In the genomic region with DNA sequence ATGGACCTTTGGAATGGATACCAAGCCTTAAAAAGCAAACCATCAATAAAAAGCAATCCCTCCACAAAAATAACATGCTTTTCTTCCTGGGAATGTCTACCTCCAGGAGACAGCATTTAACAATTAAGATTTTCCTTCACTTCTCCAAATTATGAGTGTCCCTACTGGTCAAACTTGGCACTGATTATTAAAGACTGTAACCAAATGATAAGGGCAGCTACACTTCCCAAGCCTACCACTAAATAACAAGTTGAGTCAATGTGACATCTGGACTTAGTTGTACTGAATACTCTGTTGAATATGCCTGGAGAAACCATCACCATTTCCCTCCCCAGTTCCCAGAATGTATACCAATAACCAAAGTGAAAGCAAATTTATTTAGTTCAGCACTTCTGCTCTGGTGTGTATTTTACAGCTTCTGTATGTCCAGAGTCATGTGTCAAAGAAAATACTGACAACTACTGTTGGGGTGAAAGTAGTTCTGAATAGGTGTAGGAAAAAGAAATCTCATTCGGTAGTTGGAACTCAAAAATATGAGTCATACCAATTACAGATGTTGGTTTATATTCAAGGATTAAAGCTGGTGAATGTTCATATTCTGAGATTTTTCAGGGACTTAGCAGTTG, we compare ENCODE assay signal across 15 cellular contexts.
DNase-seq lines count a peak whose midpoint lies in the region; ATAC-seq and TF ChIP-seq lines count a peak whose summit lies in the region.
"Had no signal": no experiment of that assay in that cellular context is flagged by ENCODE, and none has a peak within 500 bp of the region (broad histone marks: within the 10 kb centered on the region; RNA-seq: fewer than 3 reads in every experiment).

No MANE protein-coding gene starts in this region.

- no peaks in the 10 kb centered on the region for H3K27me3 Mint-ChIP-seq in WTC11 (ENCODE audit: low read depth)
- no peaks in the 10 kb centered on the region for H3K27me3 Mint-ChIP-seq in T-helper 2 cell treated with Interferon-gamma antibody and Interleukin-4, amounts not matched to agents 5 μg/mL and 100 μg/mL, for 36 hours (ENCODE audit: low read depth)

- H3K9me2 ChIP-seq in MM.1S (replicated peaks; ENCODE audit: insufficient read depth, low read length): no peaks in the 10 kb centered on the region

- H3K4me3 ChIP-seq in AG04450 (ENCODE audit: low read depth, low read length) (no peak overlapping the region), MM.1S (ENCODE audit: low read length) (no peak overlapping the region), epithelial cell of proximal tubule (ENCODE audit: low read depth, low read length) (no peak overlapping the region), smooth muscle cell (no peak overlapping the region)
- H3K4me3 ChIP-seq: SJSA1 had no signal

- no peaks in the 10 kb centered on the region for H3K4me1 Mint-ChIP-seq in WTC11
- no peaks in the 10 kb centered on the region for H3K4me1 Mint-ChIP-seq in T-helper 2 cell treated with Interferon-gamma antibody and Interleukin-4, amounts not matched to agents 5 μg/mL and 100 μg/mL, for 36 hours (ENCODE audit: low read depth)

- WGBS in smooth muscle cell (ENCODE audit: low lambda C conversion rate): 82% methylated on average over 1 of the region's 1 CpG

- no peak for DNase-seq in AG04450 (ENCODE audit: low read depth, low spot score)
- no peak for DNase-seq in MM.1S
- no peak for DNase-seq in epithelial cell of proximal tubule (ENCODE audit: low read depth)
- DNase-seq in HPDE6-E6E7 (ENCODE audit: extremely low spot score): no peak
- DNase-seq in smooth muscle cell (lab: John Stamatoyannopoulos, UW; ENCODE audit: unreplicated experiment): no peak
- no peak for DNase-seq in WTC11 (ENCODE audit: low spot score)
- no peak for DNase-seq in T-helper 2 cell treated with Interferon-gamma antibody and Interleukin-4, amounts not matched to agents 5 μg/mL and 100 μg/mL, for 36 hours (ENCODE audit: low spot score)
- DNase-seq: C1 segment of cervical spinal cord, IMR-90, NCI-H1417, NCI-H187 treated with DMSO at 0.1 percent for 48 hours, NCI-H748 treated with DMSO at 0.1 percent for 48 hours, PC-3 had no signal

- POLR2A ChIA-PET in AG04450 (lab: Yijun Ruan, JAX): no interaction called here
- POLR2A ChIA-PET in WTC11 (lab: Charles Lee): no interaction called here

- no peak overlapping the region for H3K4me3 Mint-ChIP-seq in WTC11
- H3K4me3 Mint-ChIP-seq in T-helper 2 cell treated with Interferon-gamma antibody and Interleukin-4, amounts not matched to agents 5 μg/mL and 100 μg/mL, for 36 hours: no peak overlapping the region

- H3K36me3 Mint-ChIP-seq in WTC11: peaks cover 14% of the 10 kb centered on the region
- H3K36me3 Mint-ChIP-seq in T-helper 2 cell treated with Interferon-gamma antibody and Interleukin-4, amounts not matched to agents 5 μg/mL and 100 μg/mL, for 36 hours (ENCODE audit: low read depth): no peaks in the 10 kb centered on the region

- H3K27ac Mint-ChIP-seq in WTC11: no peak overlapping the region
- no peak overlapping the region for H3K27ac Mint-ChIP-seq in T-helper 2 cell treated with Interferon-gamma antibody and Interleukin-4, amounts not matched to agents 5 μg/mL and 100 μg/mL, for 36 hours

- H3K9ac ChIP-seq in MM.1S (ENCODE audit: low read length) (no peak overlapping the region), smooth muscle cell (ENCODE audit: low read depth) (no peak overlapping the region)

- no peak overlapping the region for H3K27ac ChIP-seq in AG04450 (ENCODE audit: low read depth, low read length)
- no peak overlapping the region for H3K27ac ChIP-seq in MM.1S (ENCODE audit: low read length)
- no peak overlapping the region for H3K27ac ChIP-seq in smooth muscle cell (ENCODE audit: low read depth)
- H3K27ac ChIP-seq: SJSA1 had no signal

- H4K20me1 ChIP-seq in MM.1S (ENCODE audit: insufficient read depth, low read length) (no peaks in the 10 kb centered on the region), smooth muscle cell (ENCODE audit: low read depth) (no peaks in the 10 kb centered on the region)

- no peaks in the 10 kb centered on the region for H3K4me1 ChIP-seq in MM.1S (ENCODE audit: low read length)
- no peaks in the 10 kb centered on the region for H3K4me1 ChIP-seq in smooth muscle cell (ENCODE audit: low read depth)
- H3K4me1 ChIP-seq: SJSA1 had no signal

- H3K79me2 ChIP-seq in MM.1S (ENCODE audit: low read length): no peaks in the 10 kb centered on the region
- H3K79me2 ChIP-seq in smooth muscle cell (ENCODE audit: low read depth): no peaks in the 10 kb centered on the region

- H2AFZ ChIP-seq in MM.1S (ENCODE audit: low read length) (no peak overlapping the region), smooth muscle cell (ENCODE audit: low read depth) (no peak overlapping the region)

- H3K27me3 ChIP-seq in AG04450 (ENCODE audit: control insufficient read depth, insufficient read depth, low read length): peaks cover 3% of the 10 kb centered on the region
- H3K27me3 ChIP-seq in MM.1S (replicated peaks; ENCODE audit: insufficient read depth, low read length): no peaks in the 10 kb centered on the region
- H3K27me3 ChIP-seq in smooth muscle cell (ENCODE audit: low read depth): no peaks in the 10 kb centered on the region
- H3K27me3 ChIP-seq: SJSA1 had no signal

- TF ChIP-seq CTCF in AG04450 (IDR thresholded peaks at IDR 0.05; ENCODE audit: low read depth, low read length) (0 out of 2 replicates have a peak, but pooled peaks have one; percentile 17), MM.1S (IDR thresholded peaks at IDR 0.05; ENCODE audit: low read length) (peak; percentile 33), epithelial cell of proximal tubule (conservative IDR thresholded peaks at IDR 0.05; ENCODE audit: low read depth, low read length) (peak; percentile 11), smooth muscle cell (IDR thresholded peaks at IDR 0.05; ENCODE audit: borderline replicate concordance, insufficient read depth, poor library complexity, severe bottlenecking) (no peak), WTC11 (IDR thresholded peaks at IDR 0.05) (no peak)

- H3F3A ChIP-seq in MM.1S (ENCODE audit: insufficient read depth, low read length) (no peaks in the 10 kb centered on the region), smooth muscle cell (ENCODE audit: low read depth) (no peaks in the 10 kb centered on the region)

- H3K4me2 ChIP-seq in MM.1S (ENCODE audit: low read depth, low read length): no peak overlapping the region
- no peak overlapping the region for H3K4me2 ChIP-seq in smooth muscle cell

- peak; percentile 42 for ATAC-seq in GM18519 (IDR thresholded peaks at IDR 0.05; ENCODE audit: low FRiP score, unreplicated experiment)
- no peak for ATAC-seq in WTC11
- ATAC-seq: PC-3 had no signal

- H3K36me3 ChIP-seq in MM.1S (replicated peaks; ENCODE audit: insufficient read depth, low read length): no peaks in the 10 kb centered on the region
- H3K36me3 ChIP-seq in smooth muscle cell (ENCODE audit: low read depth): no peaks in the 10 kb centered on the region
- H3K36me3 ChIP-seq: SJSA1 had no signal

- CTCF ChIA-PET in AG04450 (lab: Charles Lee) (no interaction called here), WTC11 (lab: Charles Lee) (no interaction called here)

- H3K9me3 ChIP-seq in AG04450 (ENCODE audit: control insufficient read depth, insufficient read depth, low read length) (no peaks in the 10 kb centered on the region), MM.1S (replicated peaks; ENCODE audit: insufficient read depth, low read length) (no peaks in the 10 kb centered on the region), smooth muscle cell (replicated peaks; ENCODE audit: low read depth) (no peaks in the 10 kb centered on the region)
- H3K9me3 ChIP-seq: SJSA1 had no signal

- H3K9me3 Mint-ChIP-seq in WTC11: peaks cover 51% of the 10 kb centered on the region
- H3K9me3 Mint-ChIP-seq in T-helper 2 cell treated with Interferon-gamma antibody and Interleukin-4, amounts not matched to agents 5 μg/mL and 100 μg/mL, for 36 hours: peaks cover 30% of the 10 kb centered on the region

TF ChIP-seq in WTC11, 78 proteins besides CTCF, POLR2A, EP300 and RAD21 (continues in another document):
- no peak for TF ChIP-seq ZNF317 (CRISPR knock-in tag; IDR thresholded peaks at IDR 0.05; ENCODE audit: borderline replicate concordance, low read depth)
- TF ChIP-seq, protein P1, sequence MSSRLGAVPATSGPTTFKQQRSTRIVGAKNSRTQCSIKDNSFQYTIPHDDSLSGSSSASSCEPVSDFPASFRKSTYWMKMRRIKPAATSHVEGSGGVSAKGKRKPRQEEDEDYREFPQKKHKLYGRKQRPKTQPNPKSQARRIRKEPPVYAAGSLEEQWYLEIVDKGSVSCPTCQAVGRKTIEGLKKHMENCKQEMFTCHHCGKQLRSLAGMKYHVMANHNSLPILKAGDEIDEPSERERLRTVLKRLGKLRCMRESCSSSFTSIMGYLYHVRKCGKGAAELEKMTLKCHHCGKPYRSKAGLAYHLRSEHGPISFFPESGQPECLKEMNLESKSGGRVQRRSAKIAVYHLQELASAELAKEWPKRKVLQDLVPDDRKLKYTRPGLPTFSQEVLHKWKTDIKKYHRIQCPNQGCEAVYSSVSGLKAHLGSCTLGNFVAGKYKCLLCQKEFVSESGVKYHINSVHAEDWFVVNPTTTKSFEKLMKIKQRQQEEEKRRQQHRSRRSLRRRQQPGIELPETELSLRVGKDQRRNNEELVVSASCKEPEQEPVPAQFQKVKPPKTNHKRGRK (CRISPR knock-in tag; IDR thresholded peaks at IDR 0.05; ENCODE audit: borderline replicate concordance): no peak
- no peak for TF ChIP-seq ZNF396 (CRISPR knock-in tag; IDR thresholded peaks at IDR 0.05; ENCODE audit: borderline replicate concordance)
- no peak for TF ChIP-seq ZNF671 (CRISPR knock-in tag; IDR thresholded peaks at IDR 0.05)
- TF ChIP-seq TEAD1 (CRISPR knock-in tag; IDR thresholded peaks at IDR 0.05): no peak
- TF ChIP-seq NR1H2 (CRISPR knock-in tag; IDR thresholded peaks at IDR 0.05): no peak
- no peak for TF ChIP-seq TEAD4 (CRISPR knock-in tag; IDR thresholded peaks at IDR 0.05)
- no peak for TF ChIP-seq ELF4 (CRISPR knock-in tag; IDR thresholded peaks at IDR 0.05; ENCODE audit: low read depth)
- TF ChIP-seq SP1 (CRISPR knock-in tag; conservative IDR thresholded peaks at IDR 0.05): no peak

Comparison
In these comparisons a context has a peak if more than half of its experiments do, and no peak if none do; other contexts are left out.
1. CTCF ChIP-seq: peak in AG04450 (single experiment), MM.1S (single experiment) and epithelial cell of proximal tubule (single experiment); none in smooth muscle cell (single experiment) and WTC11 (single experiment).